ENCODE assay signal across 2 cellular contexts in the genomic region with DNA sequence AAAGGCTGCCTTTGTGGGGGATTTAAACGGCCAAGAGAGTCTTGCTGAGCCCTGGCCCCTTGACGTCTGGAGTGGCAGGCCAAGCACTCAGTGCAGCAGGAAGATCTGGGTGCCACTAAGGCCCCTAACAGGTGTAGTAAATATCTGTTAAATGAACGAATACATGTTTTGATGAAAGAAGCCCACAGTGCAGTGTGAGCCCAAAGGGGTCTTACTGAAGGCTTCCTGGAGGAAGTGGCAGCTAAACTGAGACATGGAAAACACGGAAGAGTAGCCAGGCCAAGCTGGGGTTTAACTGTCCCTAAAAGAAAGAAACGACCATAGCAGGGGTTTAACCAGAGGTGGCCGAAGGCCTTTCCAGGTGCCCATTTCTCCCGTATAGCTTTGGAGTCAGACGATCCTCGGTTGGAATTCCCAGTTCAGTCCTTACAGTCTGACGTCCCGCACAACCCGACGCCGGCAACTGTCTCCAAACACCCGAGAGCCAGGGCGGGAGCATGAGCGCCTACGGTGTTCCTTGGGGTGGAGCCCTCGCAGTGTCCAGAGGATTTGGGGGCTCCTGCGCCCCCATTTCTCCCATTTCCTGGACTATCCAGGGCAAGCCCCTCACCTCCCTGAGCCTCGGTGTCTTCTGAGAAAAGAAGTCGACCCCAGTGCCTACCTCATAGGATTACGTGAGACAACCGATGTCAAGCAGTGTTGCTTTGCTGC.
TF ChIP-seq lines count a peak whose summit lies in the region.

No MANE protein-coding gene starts in this region.

TF ChIP-seq in endothelial cell of umbilical vein, 7 proteins besides CTCF, POLR2A, EP300 and RAD21:
- TF ChIP-seq FOS (IDR thresholded peaks at IDR 0.05; ENCODE audit: borderline replicate concordance, insufficient read depth, low read length) (no peak), JUN (IDR thresholded peaks at IDR 0.05; ENCODE audit: borderline replicate concordance, insufficient read depth, insufficient read length, low read depth) (no peak), POLR2AphosphoS5 (IDR thresholded peaks at IDR 0.05; ENCODE audit: insufficient read depth, low read depth, low read length) (no peak), EZH2 (IDR thresholded peaks at IDR 0.05; ENCODE audit: borderline replicate concordance, low read depth, low read length, severe bottlenecking) (no peak), GATA2 (IDR thresholded peaks at IDR 0.05; ENCODE audit: insufficient read depth, insufficient read length, low read depth, low read length) (no peak), MYC (IDR thresholded peaks at IDR 0.05; ENCODE audit: low read depth, low read length) (no peak)
- TF ChIP-seq, protein P1, sequence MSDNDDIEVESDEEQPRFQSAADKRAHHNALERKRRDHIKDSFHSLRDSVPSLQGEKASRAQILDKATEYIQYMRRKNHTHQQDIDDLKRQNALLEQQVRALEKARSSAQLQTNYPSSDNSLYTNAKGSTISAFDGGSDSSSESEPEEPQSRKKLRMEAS (IDR thresholded peaks at IDR 0.05; ENCODE audit: insufficient read depth, insufficient read length): no peak
TF ChIP-seq in endothelial cell of umbilical vein: peak in this region for 0.

TF ChIP-seq in neural cell, 6 proteins besides CTCF, POLR2A, EP300 and RAD21:
- no peak for TF ChIP-seq POLR2AphosphoS5 (IDR thresholded peaks at IDR 0.05)
- no peak for TF ChIP-seq EZH2 (IDR thresholded peaks at IDR 0.05; ENCODE audit: borderline replicate concordance, insufficient read depth, low read length, poor library complexity, severe bottlenecking)
- TF ChIP-seq SMC3 (conservative IDR thresholded peaks at IDR 0.05; ENCODE audit: poor library complexity): no peak
- TF ChIP-seq MXI1 (conservative IDR thresholded peaks at IDR 0.05; ENCODE audit: poor library complexity, severe bottlenecking): no peak
- TF ChIP-seq, protein P2, sequence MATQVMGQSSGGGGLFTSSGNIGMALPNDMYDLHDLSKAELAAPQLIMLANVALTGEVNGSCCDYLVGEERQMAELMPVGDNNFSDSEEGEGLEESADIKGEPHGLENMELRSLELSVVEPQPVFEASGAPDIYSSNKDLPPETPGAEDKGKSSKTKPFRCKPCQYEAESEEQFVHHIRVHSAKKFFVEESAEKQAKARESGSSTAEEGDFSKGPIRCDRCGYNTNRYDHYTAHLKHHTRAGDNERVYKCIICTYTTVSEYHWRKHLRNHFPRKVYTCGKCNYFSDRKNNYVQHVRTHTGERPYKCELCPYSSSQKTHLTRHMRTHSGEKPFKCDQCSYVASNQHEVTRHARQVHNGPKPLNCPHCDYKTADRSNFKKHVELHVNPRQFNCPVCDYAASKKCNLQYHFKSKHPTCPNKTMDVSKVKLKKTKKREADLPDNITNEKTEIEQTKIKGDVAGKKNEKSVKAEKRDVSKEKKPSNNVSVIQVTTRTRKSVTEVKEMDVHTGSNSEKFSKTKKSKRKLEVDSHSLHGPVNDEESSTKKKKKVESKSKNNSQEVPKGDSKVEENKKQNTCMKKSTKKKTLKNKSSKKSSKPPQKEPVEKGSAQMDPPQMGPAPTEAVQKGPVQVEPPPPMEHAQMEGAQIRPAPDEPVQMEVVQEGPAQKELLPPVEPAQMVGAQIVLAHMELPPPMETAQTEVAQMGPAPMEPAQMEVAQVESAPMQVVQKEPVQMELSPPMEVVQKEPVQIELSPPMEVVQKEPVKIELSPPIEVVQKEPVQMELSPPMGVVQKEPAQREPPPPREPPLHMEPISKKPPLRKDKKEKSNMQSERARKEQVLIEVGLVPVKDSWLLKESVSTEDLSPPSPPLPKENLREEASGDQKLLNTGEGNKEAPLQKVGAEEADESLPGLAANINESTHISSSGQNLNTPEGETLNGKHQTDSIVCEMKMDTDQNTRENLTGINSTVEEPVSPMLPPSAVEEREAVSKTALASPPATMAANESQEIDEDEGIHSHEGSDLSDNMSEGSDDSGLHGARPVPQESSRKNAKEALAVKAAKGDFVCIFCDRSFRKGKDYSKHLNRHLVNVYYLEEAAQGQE (IDR thresholded peaks at IDR 0.05; ENCODE audit: borderline replicate concordance): no peak
- TF ChIP-seq TAF1 (IDR thresholded peaks at IDR 0.05; ENCODE audit: low read depth): no peak
